Comparison of ENCODE assay signal across 22 cellular contexts in the genomic region with DNA sequence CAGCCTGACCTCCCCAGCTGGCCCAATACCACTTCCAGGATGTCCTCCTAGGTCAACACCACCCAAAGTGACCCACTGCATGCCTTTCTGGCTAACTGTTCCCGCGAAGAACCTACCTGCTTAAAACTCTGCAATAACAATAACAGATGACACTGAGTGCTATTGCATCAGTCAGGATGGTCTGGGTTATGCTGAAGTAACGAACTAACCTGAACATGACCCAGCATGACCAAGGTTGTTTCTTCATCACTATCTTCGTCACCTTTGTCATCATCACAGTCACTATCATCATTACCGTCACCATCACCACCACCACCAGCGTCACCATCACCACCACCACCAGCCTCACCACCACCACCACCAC. TPM values are rescaled to one million over a fixed set of nuclear protein-coding genes. Genes with fewer than 3 reads are reported as not detected.
"Had no signal": no experiment of that assay in that cellular context is flagged by ENCODE, and none has a peak within 500 bp of the region (broad histone marks: within the 10 kb centered on the region; RNA-seq: fewer than 3 reads in every experiment).

No MANE protein-coding gene starts in this region.

- H3K4me1 Mint-ChIP-seq: brain; natural killer cell; stimulated activated memory B cell treated with anti-CD40 and anti-IgM and Interleukin-4, amounts not matched to agents 10 μg/mL and 1 μg/mL and 100 μg/mL, for 72 hours had no signal

- H3K4me3 Mint-ChIP-seq: activated CD4-positive, alpha-beta T cell treated with anti-CD3 and anti-CD28 coated beads, Interleukin-2, amount 10 ng/mL, durations not matched to agents 24 days and 14 days; activated CD8-positive, alpha-beta T cell treated with anti-CD3 and anti-CD28 coated beads, Interleukin-2, amount 10 ng/mL, durations not matched to agents 7 days and 5 days; activated naive CD4-positive, alpha-beta T cell treated with anti-CD3 and anti-CD28 coated beads for 36 hours; activated T-cell treated with anti-CD3 and anti-CD28 coated beads, Interleukin-2, amount 50 U/mL, for 24 hours; brain; natural killer cell; stimulated activated memory B cell treated with anti-CD40 and anti-IgM and Interleukin-4, amounts not matched to agents 10 μg/mL and 1 μg/mL and 100 μg/mL, for 72 hours had no signal

- ATAC-seq: activated CD8-positive, alpha-beta T cell treated with anti-CD3 and anti-CD28 coated beads, Interleukin-2, amount 10 ng/mL, durations not matched to agents 7 days and 5 days; left lobe of liver; stimulated activated memory B cell treated with anti-CD40 and anti-IgM and Interleukin-4, amounts not matched to agents 10 μg/mL and 1 μg/mL and 100 μg/mL, for 72 hours had no signal

- H3K27ac Mint-ChIP-seq: activated CD4-positive, alpha-beta T cell treated with anti-CD3 and anti-CD28 coated beads, Interleukin-2, amount 10 ng/mL, durations not matched to agents 24 days and 14 days; activated CD8-positive, alpha-beta T cell treated with anti-CD3 and anti-CD28 coated beads, Interleukin-2, amount 10 ng/mL, durations not matched to agents 7 days and 5 days; activated naive CD4-positive, alpha-beta T cell treated with anti-CD3 and anti-CD28 coated beads for 36 hours; activated T-cell treated with anti-CD3 and anti-CD28 coated beads, Interleukin-2, amount 50 U/mL, for 24 hours; brain; natural killer cell; stimulated activated memory B cell treated with anti-CD40 and anti-IgM and Interleukin-4, amounts not matched to agents 10 μg/mL and 1 μg/mL and 100 μg/mL, for 72 hours had no signal

- H3K9me3 Mint-ChIP-seq: activated CD4-positive, alpha-beta T cell treated with anti-CD3 and anti-CD28 coated beads, Interleukin-2, amount 10 ng/mL, durations not matched to agents 24 days and 14 days; activated naive CD4-positive, alpha-beta T cell treated with anti-CD3 and anti-CD28 coated beads for 36 hours; activated T-cell treated with anti-CD3 and anti-CD28 coated beads, Interleukin-2, amount 50 U/mL, for 24 hours; natural killer cell; stimulated activated memory B cell treated with anti-CD40 and anti-IgM and Interleukin-4, amounts not matched to agents 10 μg/mL and 1 μg/mL and 100 μg/mL, for 72 hours had no signal

- DNase-seq: activated CD4-positive, alpha-beta T cell treated with anti-CD3 and anti-CD28 coated beads, Interleukin-2, amount 10 ng/mL, durations not matched to agents 24 days and 14 days; activated CD8-positive, alpha-beta T cell treated with anti-CD3 and anti-CD28 coated beads, Interleukin-2, amount 10 ng/mL, durations not matched to agents 7 days and 5 days; activated naive CD4-positive, alpha-beta T cell treated with anti-CD3 and anti-CD28 coated beads for 36 hours; activated T-cell treated with anti-CD3 and anti-CD28 coated beads, Interleukin-2, amount 50 U/mL, for 24 hours; anterior cingulate cortex; central memory CD4-positive, alpha-beta T cell; colonic mucosa; foreskin melanocyte; hypothalamus; natural killer cell; sigmoid colon; stimulated activated CD4-positive, alpha-beta T cell treated with anti-CD3 and anti-CD28 coated beads, Interleukin-4, amount 100 ng/mL, for 4 hours; T1000; tibial artery; uterus had no signal

- H3K27ac ChIP-seq: colonic mucosa, neutrophil, parathyroid adenoma, sigmoid colon, tibial artery, uterus had no signal

RNA-seq across cellular contexts. Expression of a gene that starts 10.6 kb away (rescaled TPM):
- total RNA-seq: activated CD4-positive, alpha-beta T cell treated with anti-CD3 and anti-CD28 coated beads, Interleukin-2, amount 10 ng/mL, durations not matched to agents 24 days and 14 days; activated CD8-positive, alpha-beta T cell treated with anti-CD3 and anti-CD28 coated beads, Interleukin-2, amount 10 ng/mL, durations not matched to agents 7 days and 5 days; activated naive CD4-positive, alpha-beta T cell treated with anti-CD3 and anti-CD28 coated beads for 36 hours; natural killer cell; T-helper 1 cell treated with Interleukin-12 subunit alpha and Interleukin-12 subunit beta and Interleukin-4 antibody, amounts not matched to agents 30 ng/mL and 1 ng/mL, for 36 hours had no signal

RNA-seq across cellular contexts. Expression of a gene that starts 33.6 kb away (rescaled TPM):
- total RNA-seq: natural killer cell; T-helper 1 cell treated with Interleukin-12 subunit alpha and Interleukin-12 subunit beta and Interleukin-4 antibody, amounts not matched to agents 30 ng/mL and 1 ng/mL, for 36 hours had no signal

RNA-seq across cellular contexts. Expression of a gene that starts 38.0 kb away (rescaled TPM):
- total RNA-seq: lung had no signal
